In genomic region chr7:43454936-43455518, GRCh38 we compare ENCODE assay signal across 8 cellular contexts.
DNase-seq lines count a peak whose midpoint lies in the region; ATAC-seq and TF ChIP-seq lines count a peak whose summit lies in the region.

No MANE protein-coding gene starts in this region.

- DNase-seq in AG20443 (ENCODE audit: low spot score): peak; percentile 68
- DNase-seq in RWPE1 (ENCODE audit: low spot score): peak; percentile 69
- DNase-seq in fibroblast of lung (ENCODE audit: low read depth in 2 of 2): peak; percentile 59 to 66
- DNase-seq in retina: peak; percentile 54
- no peak for DNase-seq in activated T-cell treated with anti-CD3 and anti-CD28 coated beads, Interleukin-2, amount 50 U/mL, for 24 hours

- H3K4me3 Mint-ChIP-seq in activated T-cell treated with anti-CD3 and anti-CD28 coated beads, Interleukin-2, amount 50 U/mL, for 24 hours: no peak overlapping the region

- peaks cover 6% of the 10 kb centered on the region for H3K4me1 Mint-ChIP-seq in activated T-cell treated with anti-CD3 and anti-CD28 coated beads, Interleukin-2, amount 50 U/mL, for 24 hours (ENCODE audit: low read depth)

- H3K4me1 ChIP-seq in fibroblast of lung (ENCODE audit: control insufficient read depth, extremely low read depth, insufficient read depth, low read length): no peaks in the 10 kb centered on the region

- no peak overlapping the region for H3K27ac Mint-ChIP-seq in activated T-cell treated with anti-CD3 and anti-CD28 coated beads, Interleukin-2, amount 50 U/mL, for 24 hours

- H3K4me2 ChIP-seq in fibroblast of lung (ENCODE audit: extremely low read depth, insufficient read depth, low read length): peak overlapping the region; percentile 51

- peak; percentile 74 for TF ChIP-seq CTCF in RWPE1 (conservative IDR thresholded peaks at IDR 0.05; ENCODE audit: low read depth)
- TF ChIP-seq CTCF in fibroblast of lung (conservative IDR thresholded peaks at IDR 0.05 in 1 of 2, IDR thresholded peaks at IDR 0.05 in 1 of 2; ENCODE audit: low read depth in 1 of 2, low read length in 2 of 2): peak; percentile 30 to 54

- H3K27me3 Mint-ChIP-seq in activated T-cell treated with anti-CD3 and anti-CD28 coated beads, Interleukin-2, amount 50 U/mL, for 24 hours: no peaks in the 10 kb centered on the region

- CTCF ChIA-PET in RWPE1 (lab: Yijun Ruan, JAX): interaction anchor here (0.5 to 1.9 kb wide), 25 partner anchors 9 to 1346 kb away, joined by 3 to 8 read pairs (median 4); partner anchors contain the start of gene STK17A

- H3K9me3 ChIP-seq in fibroblast of lung (ENCODE audit: control insufficient read depth, insufficient read depth, low read depth, low read length): no peaks in the 10 kb centered on the region

- no peaks in the 10 kb centered on the region for H3K36me3 ChIP-seq in fibroblast of lung (ENCODE audit: control insufficient read depth, insufficient read depth, low read length)

- no peaks in the 10 kb centered on the region for H3K9me3 Mint-ChIP-seq in activated T-cell treated with anti-CD3 and anti-CD28 coated beads, Interleukin-2, amount 50 U/mL, for 24 hours

- H3K4me3 ChIP-seq in fibroblast of lung (replicated peaks in 1 of 4; ENCODE audit: control extremely low read depth in 1 of 4, insufficient read depth in 1 of 4, low read depth in 3 of 4, low read length in 4 of 4): no peak overlapping the region

- no peaks in the 10 kb centered on the region for H3K36me3 Mint-ChIP-seq in activated T-cell treated with anti-CD3 and anti-CD28 coated beads, Interleukin-2, amount 50 U/mL, for 24 hours (ENCODE audit: low read depth)

- H3K27me3 ChIP-seq in fibroblast of lung (ENCODE audit: control insufficient read depth, insufficient read depth, low read length): no peaks in the 10 kb centered on the region

- H3K79me2 ChIP-seq in fibroblast of lung (ENCODE audit: control insufficient read depth, insufficient read depth, low read length): no peaks in the 10 kb centered on the region

- no peak overlapping the region for H3K27ac ChIP-seq in RWPE1
- H3K27ac ChIP-seq in fibroblast of lung (ENCODE audit: insufficient read depth, low read length): no peak overlapping the region

- H2AFZ ChIP-seq in fibroblast of lung (ENCODE audit: low read length): no peak overlapping the region

- ATAC-seq in GM18508 (IDR thresholded peaks at IDR 0.05; ENCODE audit: insufficient read depth, unreplicated experiment): peak; percentile 62
- peak; percentile 79 for ATAC-seq in HG03342 (IDR thresholded peaks at IDR 0.05; ENCODE audit: unreplicated experiment)
- ATAC-seq in HG03108 (IDR thresholded peaks at IDR 0.05; ENCODE audit: unreplicated experiment): no peak

- POLR2A ChIA-PET in RWPE1 (lab: Yijun Ruan, JAX; ENCODE audit: low non-redundant PET): no interaction called here

- H4K20me1 ChIP-seq in fibroblast of lung (ENCODE audit: control insufficient read depth, extremely low read depth, insufficient read depth, low read length): no peaks in the 10 kb centered on the region

- H3K9ac ChIP-seq in fibroblast of lung (ENCODE audit: insufficient read depth, low read length): no peak overlapping the region
